In genomic region chr17:67546578-67547527, GRCh38 we compare ENCODE assay signal across 8 cellular contexts.
DNase-seq lines count a peak whose midpoint lies in the region; ATAC-seq and TF ChIP-seq lines count a peak whose summit lies in the region.

No MANE protein-coding gene starts in this region.

- H3K36me3 ChIP-seq in HCT116 (ENCODE audit: control insufficient read depth in 1 of 2, insufficient read depth in 2 of 2, low read length in 2 of 2) (no peaks in the 10 kb centered on the region), upper lobe of left lung (no peaks in the 10 kb centered on the region)

- intact Hi-C loops in HCT116 (cut with micrococcal nuclease) (no loop called here), left ventricle myocardium superior (cut with micrococcal nuclease) (no loop called here)

- H4K20me1 ChIP-seq in HCT116 (ENCODE audit: insufficient read depth): no peaks in the 10 kb centered on the region

- H3K4me2 ChIP-seq in HCT116 (ENCODE audit: low read length): no peak overlapping the region

- TF ChIP-seq CTCF in HCT116 (IDR thresholded peaks at IDR 0.05 in 2 of 3, conservative IDR thresholded peaks at IDR 0.05 in 1 of 3; ENCODE audit: borderline replicate concordance in 1 of 3, insufficient read depth in 1 of 3, low read depth in 2 of 3, low read length in 2 of 3) (0 out of 6 replicates have a peak, but pooled peaks of 1 of the 3 experiments have one; percentile 6), upper lobe of left lung (IDR thresholded peaks at IDR 0.05) (no peak), foreskin keratinocyte (conservative IDR thresholded peaks at IDR 0.05) (no peak)

- TF ChIP-seq POLR2A in HCT116 (IDR thresholded peaks at IDR 0.05; ENCODE audit: borderline replicate concordance, extremely low read depth, insufficient read depth, insufficient read length): no peak
- no peak for TF ChIP-seq POLR2A in upper lobe of left lung (IDR thresholded peaks at IDR 0.05)

- POLR2A ChIA-PET in HCT116 (lab: Charles Lee): no interaction called here

- H3K27ac ChIP-seq in HCT116 (ENCODE audit: low read depth, low read length): no peak overlapping the region
- peak overlapping the region in 3 of 4 donors; percentile 25 to 38 (median 28) for H3K27ac ChIP-seq in upper lobe of left lung
- no peak overlapping the region for H3K27ac ChIP-seq in foreskin keratinocyte

- DNase-seq in HCT116 (ENCODE audit: low read depth, low spot score): no peak
- DNase-seq in NOMO-1 treated with dmso at 0.1 percent for 144 hours (lab: John Stamatoyannopoulos, UW; ENCODE audit: unreplicated experiment): peak; percentile 53
- peak; percentile 71 for DNase-seq in left ventricle myocardium superior
- peak; percentile 45 to 73 for DNase-seq in upper lobe of left lung
- no peak for DNase-seq in foreskin keratinocyte
- no peak for DNase-seq in inferior parietal cortex (ENCODE audit: extremely low spot score)
- DNase-seq in putamen (ENCODE audit: low spot score): no peak

- H3K4me3 ChIP-seq in HCT116 (replicated peaks in 1 of 2; ENCODE audit: low read depth in 1 of 2, low read length in 2 of 2): no peak overlapping the region
- no peak overlapping the region for H3K4me3 ChIP-seq in upper lobe of left lung

- TF ChIP-seq RAD21 in HCT116 (IDR thresholded peaks at IDR 0.05; ENCODE audit: low read depth): no peak

- RAD21 ChIA-PET in HCT116 (lab: Charles Lee; ENCODE audit: low non-redundant PET in 1 of 2, low total read pairs in 2 of 2, uncharacterized antibody in 2 of 2, unreplicated experiment in 2 of 2): no interaction called here

- ATAC-seq in GM18519 (IDR thresholded peaks at IDR 0.05; ENCODE audit: low FRiP score, unreplicated experiment) (peak; percentile 83), HCT116 (peak; percentile 54), left ventricle myocardium superior (peak; percentile 86), upper lobe of left lung (ENCODE audit: low FRiP score in 2 of 2) (peak in 1 of 2 donors; percentile 75), foreskin keratinocyte (no peak)

- no peak overlapping the region for H2AFZ ChIP-seq in HCT116 (ENCODE audit: low read depth, low read length, poor library complexity, severe bottlenecking)

- no TSS peak for BruUV-seq in HCT116 (replicated peaks; lab: Mats Ljungman, UMichigan)

- no peaks in the 10 kb centered on the region for H3K79me2 ChIP-seq in HCT116 (ENCODE audit: insufficient read depth, low read length)

- H3K9me3 ChIP-seq in HCT116 (ENCODE audit: control insufficient read depth in 1 of 2, insufficient read depth in 1 of 2, low read depth in 1 of 2, low read length in 2 of 2) (no peaks in the 10 kb centered on the region), upper lobe of left lung (no peaks in the 10 kb centered on the region)

- CTCF ChIA-PET in HCT116 (lab: Charles Lee): no interaction called here

- 0 out of 2 replicates have a peak, but pooled peaks cover under 1% of the 10 kb centered on the region for H3K9me2 ChIP-seq in HCT116 (ENCODE audit: insufficient read depth)

- H3K27me3 ChIP-seq in HCT116 (ENCODE audit: insufficient read depth, low read length) (no peaks in the 10 kb centered on the region), upper lobe of left lung (no peaks in the 10 kb centered on the region), foreskin keratinocyte (no peaks in the 10 kb centered on the region)

- peaks cover 0 to 7% of the 10 kb centered on the region in 2 experiments; a peak in 1 of 4 replicates for H3K4me1 ChIP-seq in HCT116 (ENCODE audit: control insufficient read depth in 1 of 2, insufficient read depth in 2 of 2, low read length in 2 of 2)
- H3K4me1 ChIP-seq in upper lobe of left lung: peaks cover 18 to 22% (median 21%) of the 10 kb centered on the region in 4 donors
- no peaks in the 10 kb centered on the region for H3K4me1 ChIP-seq in foreskin keratinocyte

- WGBS in upper lobe of left lung, 2 donors: 50 to 64% methylated on average over 10 to 11 of the region's 11 CpGs

- H3K9ac ChIP-seq in HCT116 (ENCODE audit: low read length): no peak overlapping the region

- TF ChIP-seq EP300 in upper lobe of left lung (IDR thresholded peaks at IDR 0.05): peak in 3 of 4 donors; percentile 70 to 78 (median 75)

TF ChIP-seq in HCT116, 20 proteins besides CTCF, POLR2A, EP300 and RAD21:
- no peak for TF ChIP-seq SP1 (IDR thresholded peaks at IDR 0.05; ENCODE audit: low read depth)
- no peak for TF ChIP-seq YY1 (IDR thresholded peaks at IDR 0.05; ENCODE audit: extremely low read depth, insufficient replicate concordance, low read depth, low read length)
- no peak for TF ChIP-seq JUND (IDR thresholded peaks at IDR 0.05)
- TF ChIP-seq POLR2AphosphoS5 (IDR thresholded peaks at IDR 0.05; ENCODE audit: low read depth, low read length): no peak
- TF ChIP-seq CEBPB (IDR thresholded peaks at IDR 0.05; ENCODE audit: low read depth): no peak
- no peak for TF ChIP-seq FOSL1 (IDR thresholded peaks at IDR 0.05; ENCODE audit: low read depth)
- no peak for TF ChIP-seq ELF1 (IDR thresholded peaks at IDR 0.05; ENCODE audit: borderline replicate concordance, low read depth)
- TF ChIP-seq SIN3A (IDR thresholded peaks at IDR 0.05; ENCODE audit: low read depth): no peak
- TF ChIP-seq TCF7L2 (IDR thresholded peaks at IDR 0.05; ENCODE audit: borderline replicate concordance, extremely low read depth, insufficient read depth, insufficient read length): no peak
- TF ChIP-seq, protein P1, sequence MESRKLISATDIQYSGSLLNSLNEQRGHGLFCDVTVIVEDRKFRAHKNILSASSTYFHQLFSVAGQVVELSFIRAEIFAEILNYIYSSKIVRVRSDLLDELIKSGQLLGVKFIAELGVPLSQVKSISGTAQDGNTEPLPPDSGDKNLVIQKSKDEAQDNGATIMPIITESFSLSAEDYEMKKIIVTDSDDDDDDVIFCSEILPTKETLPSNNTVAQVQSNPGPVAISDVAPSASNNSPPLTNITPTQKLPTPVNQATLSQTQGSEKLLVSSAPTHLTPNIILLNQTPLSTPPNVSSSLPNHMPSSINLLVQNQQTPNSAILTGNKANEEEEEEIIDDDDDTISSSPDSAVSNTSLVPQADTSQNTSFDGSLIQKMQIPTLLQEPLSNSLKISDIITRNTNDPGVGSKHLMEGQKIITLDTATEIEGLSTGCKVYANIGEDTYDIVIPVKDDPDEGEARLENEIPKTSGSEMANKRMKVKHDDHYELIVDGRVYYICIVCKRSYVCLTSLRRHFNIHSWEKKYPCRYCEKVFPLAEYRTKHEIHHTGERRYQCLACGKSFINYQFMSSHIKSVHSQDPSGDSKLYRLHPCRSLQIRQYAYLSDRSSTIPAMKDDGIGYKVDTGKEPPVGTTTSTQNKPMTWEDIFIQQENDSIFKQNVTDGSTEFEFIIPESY (IDR thresholded peaks at IDR 0.05; ENCODE audit: extremely low read depth, insufficient replicate concordance, low read length): no peak
- no peak for TF ChIP-seq EZH2phosphoT487 (IDR thresholded peaks at IDR 0.05; ENCODE audit: borderline replicate concordance)
- TF ChIP-seq EZH2 (IDR thresholded peaks at IDR 0.05): no peak
- TF ChIP-seq SRF (IDR thresholded peaks at IDR 0.05; ENCODE audit: low read depth): no peak
- TF ChIP-seq ZNF274 (IDR thresholded peaks at IDR 0.05; ENCODE audit: low read depth, low read length): no peak
- TF ChIP-seq REST (IDR thresholded peaks at IDR 0.05; ENCODE audit: low read depth): no peak

Comparison
In these comparisons a context has a peak if more than half of its experiments do, and no peak if none do; other contexts are left out.
1. DNase-seq: peak in NOMO-1 treated with dmso at 0.1 percent for 144 hours (single experiment), left ventricle myocardium superior (single experiment) and upper lobe of left lung (2 of 2); none in HCT116 (single experiment), foreskin keratinocyte (0 of 2), inferior parietal cortex (single experiment) and putamen (single experiment).
2. H3K27ac ChIP-seq: peak in upper lobe of left lung (3 of 4); none in HCT116 (single experiment) and foreskin keratinocyte (single experiment).